In genomic region chr4:14379148-14379547, GRCh38 we compare ENCODE assay signal across 18 cellular contexts.
DNase-seq lines count a peak whose midpoint lies in the region; ATAC-seq, FAIRE-seq and TF ChIP-seq lines count a peak whose summit lies in the region.
"Had no signal": no experiment of that assay in that cellular context is flagged by ENCODE, and none has a peak within 500 bp of the region (broad histone marks: within the 10 kb centered on the region; RNA-seq: fewer than 3 reads in every experiment).

No MANE protein-coding gene starts in this region.

- peaks cover 4% of the 10 kb centered on the region for H3K27me3 Mint-ChIP-seq in chondrocyte (ENCODE audit: low read depth)

- FAIRE-seq in keratinocyte (lab: Jason Lieb, UNC) = peak; percentile 36
- no peak for FAIRE-seq in small intestine (lab: Jason Lieb, UNC)
- FAIRE-seq: GM12891 had no signal

- no peaks in the 10 kb centered on the region for H3K79me2 ChIP-seq in keratinocyte (ENCODE audit: control insufficient read depth, insufficient read depth, low read length)

- WGBS in small intestine, 3 donors = 67 to 87% (median 85%) methylated on average over 1 of the region's 1 CpG
- WGBS in aorta, 2 donors = 72 to 75% methylated on average over 1 of the region's 1 CpG

- intact Hi-C loops in aorta (cut with DNase I) = no loop called here

- in situ Hi-C loops in brain microvascular endothelial cell (cut with HindIII; ENCODE audit: low pct_ligation_motif_present, low sequenced_read_pairs) = no loop called here

- H3K9me3 ChIP-seq in keratinocyte (ENCODE audit: control insufficient read depth, low read depth, low read length) = no peaks in the 10 kb centered on the region
- H3K9me3 ChIP-seq in small intestine (ENCODE audit: control insufficient read depth, low read depth) = no peaks in the 10 kb centered on the region
- peaks cover 1% of the 10 kb centered on the region for H3K9me3 ChIP-seq in aorta (ENCODE audit: control insufficient read depth, low read length)
- H3K9me3 ChIP-seq: Peyer's patch had no signal

- peak; percentile 45 for DNase-seq in EL
- DNase-seq in HS-27A (ENCODE audit: low read depth) = peak; percentile 19
- DNase-seq in brain microvascular endothelial cell = peak; percentile 33
- no peak for DNase-seq in keratinocyte (ENCODE audit: low read depth, low spot score)
- no peak for DNase-seq in COR-L47 (lab: John Stamatoyannopoulos, UW)
- DNase-seq in chondrocyte (ENCODE audit: low spot score) = no peak
- DNase-seq in small intestine = no peak
- DNase-seq in aorta = no peak
- DNase-seq: CD8-positive, alpha-beta T cell; DMS 273 treated with DMSO at 0.1 percent for 48 hours; Karpas-422; NCI-H1436; NCI-H446; NCI-H748 treated with DMSO at 0.1 percent for 48 hours; Peyer's patch; SHP77 had no signal

- no peak for ATAC-seq in aorta (ENCODE audit: low FRiP score)
- ATAC-seq: CD8-positive, alpha-beta T cell; SK-N-SH treated with all-trans-retinoic acid at 6 μM for 48 hours had no signal

- H3K4me3 ChIP-seq in brain microvascular endothelial cell (ENCODE audit: low read depth, low read length) (no peak overlapping the region), keratinocyte (ENCODE audit: control insufficient read depth in 2 of 3, extremely low read depth in 1 of 3, insufficient read depth in 2 of 3, low read depth in 1 of 3, low read length in 3 of 3) (no peak overlapping the region), small intestine (ENCODE audit: low read depth in 1 of 2, low read length in 2 of 2) (no peak overlapping the region), aorta (ENCODE audit: low read length in 2 of 2) (no peak overlapping the region)
- H3K4me3 ChIP-seq: Peyer's patch had no signal

- H4K20me1 ChIP-seq in keratinocyte (ENCODE audit: control insufficient read depth, extremely low read depth, insufficient read depth, low read length) = no peaks in the 10 kb centered on the region

- H3K36me3 ChIP-seq in brain microvascular endothelial cell (replicated peaks) = no peaks in the 10 kb centered on the region
- H3K36me3 ChIP-seq in keratinocyte (ENCODE audit: control insufficient read depth in 2 of 2, extremely low read depth in 1 of 2, insufficient read depth in 2 of 2, low read length in 2 of 2) = no peaks in the 10 kb centered on the region
- H3K36me3 ChIP-seq in small intestine (ENCODE audit: control insufficient read depth in 2 of 2, insufficient read depth in 2 of 2, low read length in 2 of 2) = no peaks in the 10 kb centered on the region
- no peaks in the 10 kb centered on the region for H3K36me3 ChIP-seq in aorta (ENCODE audit: control insufficient read depth in 1 of 2, insufficient read depth in 2 of 2, low read length in 1 of 2)
- H3K36me3 ChIP-seq: Peyer's patch had no signal

- H3K27me3 ChIP-seq in brain microvascular endothelial cell (replicated peaks) (no peaks in the 10 kb centered on the region), keratinocyte (ENCODE audit: control insufficient read depth, extremely low read depth, insufficient read depth, low read length) (no peaks in the 10 kb centered on the region), small intestine (ENCODE audit: control insufficient read depth in 2 of 2, insufficient read depth in 2 of 2, low read length in 2 of 2) (no peaks in the 10 kb centered on the region), aorta (ENCODE audit: control insufficient read depth in 1 of 2, insufficient read depth in 2 of 2, low read length in 1 of 2) (no peaks in the 10 kb centered on the region)
- H3K27me3 ChIP-seq: Peyer's patch had no signal

- H3K4me1 ChIP-seq in keratinocyte (ENCODE audit: control insufficient read depth, extremely low read depth, insufficient read depth, low read length) (no peaks in the 10 kb centered on the region), small intestine (ENCODE audit: control insufficient read depth in 2 of 2, insufficient read depth in 1 of 2, low read depth in 1 of 2, low read length in 1 of 2) (no peaks in the 10 kb centered on the region), aorta (ENCODE audit: control insufficient read depth in 1 of 2, insufficient read depth in 2 of 2, low read length in 2 of 2) (no peaks in the 10 kb centered on the region)
- H3K4me1 ChIP-seq: Peyer's patch had no signal

- H3K27ac Mint-ChIP-seq in chondrocyte (ENCODE audit: unreplicated experiment) = no peak overlapping the region
- H3K27ac Mint-ChIP-seq: CD8-positive, alpha-beta T cell had no signal

- no peak for TF ChIP-seq CTCF in brain microvascular endothelial cell (IDR thresholded peaks at IDR 0.05; ENCODE audit: low read depth, low read length, missing control alignments)
- TF ChIP-seq CTCF in keratinocyte (optimal IDR thresholded peaks at IDR 0.05 in 1 of 3, IDR thresholded peaks at IDR 0.05 in 1 of 3, conservative IDR thresholded peaks at IDR 0.05 in 1 of 3; ENCODE audit: extremely low read depth in 1 of 3, insufficient read depth in 2 of 3, low read length in 3 of 3) = no peak
- TF ChIP-seq CTCF in chondrocyte (IDR thresholded peaks at IDR 0.05) = no peak

- dilution Hi-C loops in keratinocyte (cut with MboI; ENCODE audit: extremely low pct_ligation_motif_present, low sequenced_read_pairs) = no loop called here

- H3K27ac ChIP-seq in brain microvascular endothelial cell (no peak overlapping the region), keratinocyte (ENCODE audit: control insufficient read depth, insufficient read depth, low read length) (no peak overlapping the region), small intestine (ENCODE audit: low read depth in 1 of 2, low read length in 1 of 2) (no peak overlapping the region), aorta (ENCODE audit: low read depth in 1 of 2, low read length in 2 of 2) (no peak overlapping the region)
- H3K27ac ChIP-seq: Peyer's patch had no signal

- no peak overlapping the region for H3K4me3 Mint-ChIP-seq in chondrocyte (ENCODE audit: unreplicated experiment)
- H3K4me3 Mint-ChIP-seq: CD8-positive, alpha-beta T cell had no signal

- peaks cover 5% of the 10 kb centered on the region for H3K9me3 Mint-ChIP-seq in chondrocyte (ENCODE audit: low read depth)

- no peak overlapping the region for H3K4me2 ChIP-seq in keratinocyte (ENCODE audit: control insufficient read depth, extremely low read depth, insufficient read depth, low read depth, low read length)

- H3K9ac ChIP-seq in keratinocyte (ENCODE audit: control insufficient read depth, extremely low read depth, insufficient read depth, low read length) = no peak overlapping the region

- H3K36me3 Mint-ChIP-seq in chondrocyte (ENCODE audit: low read depth) = no peaks in the 10 kb centered on the region
- H3K36me3 Mint-ChIP-seq: CD8-positive, alpha-beta T cell had no signal

- no peak overlapping the region for H2AFZ ChIP-seq in keratinocyte (ENCODE audit: control insufficient read depth, low read length)

- H3K9me1 ChIP-seq in keratinocyte (ENCODE audit: control insufficient read depth, extremely low read depth, insufficient read depth, low read length) = no peaks in the 10 kb centered on the region

- H3K4me1 Mint-ChIP-seq in chondrocyte (ENCODE audit: low read depth) = no peaks in the 10 kb centered on the region

Comparison
In these comparisons a context has a peak if more than half of its experiments do, and no peak if none do; other contexts are left out.
1. DNase-seq: peak in EL (single experiment), HS-27A (single experiment) and brain microvascular endothelial cell (single experiment); none in keratinocyte (single experiment), COR-L47 (single experiment), chondrocyte (single experiment), small intestine (single experiment) and aorta (0 of 2).